In the genomic region with DNA sequence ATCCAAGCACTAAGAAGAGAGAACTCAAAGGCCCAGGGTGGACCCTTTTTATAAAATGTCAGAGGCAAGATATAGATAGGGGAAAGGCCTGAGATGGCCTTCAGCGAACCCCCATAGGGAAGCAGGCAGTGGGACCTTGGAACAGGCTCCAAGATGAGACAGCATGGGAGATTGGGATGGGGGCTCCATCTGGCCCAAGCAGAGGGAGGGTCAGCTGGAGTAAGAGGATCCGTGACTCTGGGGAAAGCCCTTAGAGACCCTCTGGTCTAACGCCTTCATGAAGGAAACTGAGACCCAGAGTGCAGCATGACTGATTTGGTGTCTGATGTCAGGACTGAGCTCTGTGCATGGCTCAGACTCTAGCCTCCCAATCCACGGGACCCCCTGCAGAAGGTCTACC, we compare ENCODE assay signal across 1 cellular context.
TF ChIP-seq lines count a peak whose summit lies in the region.

No MANE protein-coding gene starts in this region.

TF ChIP-seq in HepG2, 621 proteins besides CTCF, POLR2A, EP300 and RAD21 (continues in another document):
- no peak for TF ChIP-seq HMG20A (CRISPR knock-in tag; IDR thresholded peaks at IDR 0.05; ENCODE audit: borderline replicate concordance)
- TF ChIP-seq GATA4 (IDR thresholded peaks at IDR 0.05; ENCODE audit: borderline replicate concordance, low read depth) = no peak
- TF ChIP-seq TARDBP (CRISPR knock-in tag; IDR thresholded peaks at IDR 0.05) = no peak
- TF ChIP-seq, protein P1, sequence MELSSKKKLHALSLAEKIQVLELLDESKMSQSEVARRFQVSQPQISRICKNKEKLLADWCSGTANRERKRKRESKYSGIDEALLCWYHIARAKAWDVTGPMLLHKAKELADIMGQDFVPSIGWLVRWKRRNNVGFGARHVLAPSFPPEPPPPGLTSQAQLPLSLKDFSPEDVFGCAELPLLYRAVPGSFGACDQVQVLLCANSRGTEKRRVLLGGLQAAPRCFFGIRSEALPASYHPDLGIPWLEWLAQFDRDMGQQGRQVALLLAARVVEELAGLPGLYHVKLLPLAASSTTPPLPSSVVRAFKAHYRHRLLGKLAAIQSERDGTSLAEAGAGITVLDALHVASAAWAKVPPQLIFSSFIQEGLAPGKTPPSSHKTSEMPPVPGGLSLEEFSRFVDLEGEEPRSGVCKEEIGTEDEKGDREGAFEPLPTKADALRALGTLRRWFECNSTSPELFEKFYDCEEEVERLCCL (CRISPR knock-in tag; IDR thresholded peaks at IDR 0.05; ENCODE audit: borderline replicate concordance) = no peak
- TF ChIP-seq POLR2AphosphoS2 (IDR thresholded peaks at IDR 0.05; ENCODE audit: low read depth, low read length) = 0 out of 2 replicates have a peak, but pooled peaks have one; percentile 16
- no peak for TF ChIP-seq ZNF33A (CRISPR knock-in tag; IDR thresholded peaks at IDR 0.05; ENCODE audit: borderline replicate concordance)
- no peak for TF ChIP-seq ZNF382 (CRISPR knock-in tag; IDR thresholded peaks at IDR 0.05; ENCODE audit: borderline replicate concordance)
- TF ChIP-seq, protein P2, sequence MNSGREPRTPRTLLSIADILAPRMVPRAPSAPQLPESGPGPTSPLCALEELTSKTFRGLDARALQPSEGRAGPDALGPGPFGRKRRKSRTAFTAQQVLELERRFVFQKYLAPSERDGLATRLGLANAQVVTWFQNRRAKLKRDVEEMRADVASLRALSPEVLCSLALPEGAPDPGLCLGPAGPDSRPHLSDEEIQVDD (CRISPR knock-in tag; IDR thresholded peaks at IDR 0.05; ENCODE audit: borderline replicate concordance) = no peak
- TF ChIP-seq SOX6 (IDR thresholded peaks at IDR 0.05) = no peak
- TF ChIP-seq SOX6 (CRISPR knock-in tag; IDR thresholded peaks at IDR 0.05) = no peak
- no peak for TF ChIP-seq ZNF652 (CRISPR knock-in tag; IDR thresholded peaks at IDR 0.05; ENCODE audit: borderline replicate concordance, low read depth)
- no peak for TF ChIP-seq ZNF558 (CRISPR knock-in tag; IDR thresholded peaks at IDR 0.05; ENCODE audit: borderline replicate concordance)
- TF ChIP-seq, protein P3, sequence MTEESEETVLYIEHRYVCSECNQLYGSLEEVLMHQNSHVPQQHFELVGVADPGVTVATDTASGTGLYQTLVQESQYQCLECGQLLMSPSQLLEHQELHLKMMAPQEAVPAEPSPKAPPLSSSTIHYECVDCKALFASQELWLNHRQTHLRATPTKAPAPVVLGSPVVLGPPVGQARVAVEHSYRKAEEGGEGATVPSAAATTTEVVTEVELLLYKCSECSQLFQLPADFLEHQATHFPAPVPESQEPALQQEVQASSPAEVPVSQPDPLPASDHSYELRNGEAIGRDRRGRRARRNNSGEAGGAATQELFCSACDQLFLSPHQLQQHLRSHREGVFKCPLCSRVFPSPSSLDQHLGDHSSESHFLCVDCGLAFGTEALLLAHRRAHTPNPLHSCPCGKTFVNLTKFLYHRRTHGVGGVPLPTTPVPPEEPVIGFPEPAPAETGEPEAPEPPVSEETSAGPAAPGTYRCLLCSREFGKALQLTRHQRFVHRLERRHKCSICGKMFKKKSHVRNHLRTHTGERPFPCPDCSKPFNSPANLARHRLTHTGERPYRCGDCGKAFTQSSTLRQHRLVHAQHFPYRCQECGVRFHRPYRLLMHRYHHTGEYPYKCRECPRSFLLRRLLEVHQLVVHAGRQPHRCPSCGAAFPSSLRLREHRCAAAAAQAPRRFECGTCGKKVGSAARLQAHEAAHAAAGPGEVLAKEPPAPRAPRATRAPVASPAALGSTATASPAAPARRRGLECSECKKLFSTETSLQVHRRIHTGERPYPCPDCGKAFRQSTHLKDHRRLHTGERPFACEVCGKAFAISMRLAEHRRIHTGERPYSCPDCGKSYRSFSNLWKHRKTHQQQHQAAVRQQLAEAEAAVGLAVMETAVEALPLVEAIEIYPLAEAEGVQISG (CRISPR knock-in tag; IDR thresholded peaks at IDR 0.05) = no peak
- no peak for TF ChIP-seq HDAC1 (CRISPR knock-in tag; IDR thresholded peaks at IDR 0.05)
- TF ChIP-seq ZNF615 (CRISPR knock-in tag; IDR thresholded peaks at IDR 0.05; ENCODE audit: borderline replicate concordance) = no peak
- TF ChIP-seq, protein P4, sequence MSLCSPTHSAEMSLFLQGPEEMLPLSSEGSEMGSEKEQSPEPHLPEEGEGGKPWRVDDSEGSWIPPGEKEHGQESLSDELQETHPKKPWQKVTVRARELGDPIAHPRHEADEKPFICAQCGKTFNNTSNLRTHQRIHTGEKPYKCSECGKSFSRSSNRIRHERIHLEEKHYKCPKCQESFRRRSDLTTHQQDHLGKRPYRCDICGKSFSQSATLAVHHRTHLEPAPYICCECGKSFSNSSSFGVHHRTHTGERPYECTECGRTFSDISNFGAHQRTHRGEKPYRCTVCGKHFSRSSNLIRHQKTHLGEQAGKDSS (CRISPR knock-in tag; IDR thresholded peaks at IDR 0.05; ENCODE audit: borderline replicate concordance, low read depth) = no peak
- TF ChIP-seq GFI1 (CRISPR knock-in tag; IDR thresholded peaks at IDR 0.05; ENCODE audit: borderline replicate concordance) = no peak
- TF ChIP-seq ZMYM4 (CRISPR knock-in tag; IDR thresholded peaks at IDR 0.05) = no peak
- TF ChIP-seq, protein P5, sequence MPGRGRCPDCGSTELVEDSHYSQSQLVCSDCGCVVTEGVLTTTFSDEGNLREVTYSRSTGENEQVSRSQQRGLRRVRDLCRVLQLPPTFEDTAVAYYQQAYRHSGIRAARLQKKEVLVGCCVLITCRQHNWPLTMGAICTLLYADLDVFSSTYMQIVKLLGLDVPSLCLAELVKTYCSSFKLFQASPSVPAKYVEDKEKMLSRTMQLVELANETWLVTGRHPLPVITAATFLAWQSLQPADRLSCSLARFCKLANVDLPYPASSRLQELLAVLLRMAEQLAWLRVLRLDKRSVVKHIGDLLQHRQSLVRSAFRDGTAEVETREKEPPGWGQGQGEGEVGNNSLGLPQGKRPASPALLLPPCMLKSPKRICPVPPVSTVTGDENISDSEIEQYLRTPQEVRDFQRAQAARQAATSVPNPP (CRISPR knock-in tag; IDR thresholded peaks at IDR 0.05) = 0 out of 2 replicates have a peak, but pooled peaks have one; percentile 4
- no peak for TF ChIP-seq ZNF431 (CRISPR knock-in tag; IDR thresholded peaks at IDR 0.05; ENCODE audit: borderline replicate concordance, low read depth)
- TF ChIP-seq, protein P6, sequence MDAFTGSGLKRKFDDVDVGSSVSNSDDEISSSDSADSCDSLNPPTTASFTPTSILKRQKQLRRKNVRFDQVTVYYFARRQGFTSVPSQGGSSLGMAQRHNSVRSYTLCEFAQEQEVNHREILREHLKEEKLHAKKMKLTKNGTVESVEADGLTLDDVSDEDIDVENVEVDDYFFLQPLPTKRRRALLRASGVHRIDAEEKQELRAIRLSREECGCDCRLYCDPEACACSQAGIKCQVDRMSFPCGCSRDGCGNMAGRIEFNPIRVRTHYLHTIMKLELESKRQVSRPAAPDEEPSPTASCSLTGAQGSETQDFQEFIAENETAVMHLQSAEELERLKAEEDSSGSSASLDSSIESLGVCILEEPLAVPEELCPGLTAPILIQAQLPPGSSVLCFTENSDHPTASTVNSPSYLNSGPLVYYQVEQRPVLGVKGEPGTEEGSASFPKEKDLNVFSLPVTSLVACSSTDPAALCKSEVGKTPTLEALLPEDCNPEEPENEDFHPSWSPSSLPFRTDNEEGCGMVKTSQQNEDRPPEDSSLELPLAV (CRISPR knock-in tag; conservative IDR thresholded peaks at IDR 0.05; ENCODE audit: low read depth) = no peak
- TF ChIP-seq RXRA (CRISPR knock-in tag; IDR thresholded peaks at IDR 0.05) = no peak
- no peak for TF ChIP-seq ZNF20 (CRISPR knock-in tag; IDR thresholded peaks at IDR 0.05)
- TF ChIP-seq ZNF12 (CRISPR knock-in tag; IDR thresholded peaks at IDR 0.05) = no peak
- no peak for TF ChIP-seq FIP1L1 (IDR thresholded peaks at IDR 0.05; ENCODE audit: borderline replicate concordance, insufficient read depth, low read depth, low read length)
- no peak for TF ChIP-seq RELA (CRISPR knock-in tag; IDR thresholded peaks at IDR 0.05)
- no peak for TF ChIP-seq CHD4 (IDR thresholded peaks at IDR 0.05; ENCODE audit: borderline replicate concordance, low read length)
- TF ChIP-seq FOXC1 (CRISPR knock-in tag; IDR thresholded peaks at IDR 0.05; ENCODE audit: borderline replicate concordance) = no peak
- TF ChIP-seq SIX4 (CRISPR knock-in tag; IDR thresholded peaks at IDR 0.05) = no peak
- TF ChIP-seq, protein P7, sequence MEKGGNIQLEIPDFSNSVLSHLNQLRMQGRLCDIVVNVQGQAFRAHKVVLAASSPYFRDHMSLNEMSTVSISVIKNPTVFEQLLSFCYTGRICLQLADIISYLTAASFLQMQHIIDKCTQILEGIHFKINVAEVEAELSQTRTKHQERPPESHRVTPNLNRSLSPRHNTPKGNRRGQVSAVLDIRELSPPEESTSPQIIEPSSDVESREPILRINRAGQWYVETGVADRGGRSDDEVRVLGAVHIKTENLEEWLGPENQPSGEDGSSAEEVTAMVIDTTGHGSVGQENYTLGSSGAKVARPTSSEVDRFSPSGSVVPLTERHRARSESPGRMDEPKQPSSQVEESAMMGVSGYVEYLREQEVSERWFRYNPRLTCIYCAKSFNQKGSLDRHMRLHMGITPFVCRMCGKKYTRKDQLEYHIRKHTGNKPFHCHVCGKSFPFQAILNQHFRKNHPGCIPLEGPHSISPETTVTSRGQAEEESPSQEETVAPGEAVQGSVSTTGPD (CRISPR knock-in tag; IDR thresholded peaks at IDR 0.05) = 0 out of 2 replicates have a peak, but pooled peaks have one; percentile 34
- no peak for TF ChIP-seq PRMT3 (CRISPR knock-in tag; IDR thresholded peaks at IDR 0.05; ENCODE audit: borderline replicate concordance, low read depth)
- TF ChIP-seq, protein P8, sequence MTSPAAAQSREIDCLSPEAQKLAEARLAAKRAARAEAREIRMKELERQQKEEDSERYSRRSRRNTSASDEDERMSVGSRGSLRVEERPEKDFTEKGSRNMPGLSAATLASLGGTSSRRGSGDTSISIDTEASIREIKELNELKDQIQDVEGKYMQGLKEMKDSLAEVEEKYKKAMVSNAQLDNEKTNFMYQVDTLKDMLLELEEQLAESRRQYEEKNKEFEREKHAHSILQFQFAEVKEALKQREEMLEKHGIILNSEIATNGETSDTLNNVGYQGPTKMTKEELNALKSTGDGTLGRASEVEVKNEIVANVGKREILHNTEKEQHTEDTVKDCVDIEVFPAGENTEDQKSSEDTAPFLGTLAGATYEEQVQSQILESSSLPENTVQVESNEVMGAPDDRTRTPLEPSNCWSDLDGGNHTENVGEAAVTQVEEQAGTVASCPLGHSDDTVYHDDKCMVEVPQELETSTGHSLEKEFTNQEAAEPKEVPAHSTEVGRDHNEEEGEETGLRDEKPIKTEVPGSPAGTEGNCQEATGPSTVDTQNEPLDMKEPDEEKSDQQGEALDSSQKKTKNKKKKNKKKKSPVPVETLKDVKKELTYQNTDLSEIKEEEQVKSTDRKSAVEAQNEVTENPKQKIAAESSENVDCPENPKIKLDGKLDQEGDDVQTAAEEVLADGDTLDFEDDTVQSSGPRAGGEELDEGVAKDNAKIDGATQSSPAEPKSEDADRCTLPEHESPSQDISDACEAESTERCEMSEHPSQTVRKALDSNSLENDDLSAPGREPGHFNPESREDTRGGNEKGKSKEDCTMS (CRISPR knock-in tag; conservative IDR thresholded peaks at IDR 0.05) = no peak
- TF ChIP-seq ZBTB1 (CRISPR knock-in tag; IDR thresholded peaks at IDR 0.05; ENCODE audit: borderline replicate concordance) = no peak
- TF ChIP-seq ZFX (CRISPR knock-in tag; IDR thresholded peaks at IDR 0.05; ENCODE audit: low read depth) = 0 out of 2 replicates have a peak, but pooled peaks have one; percentile 15
- TF ChIP-seq, protein P9, sequence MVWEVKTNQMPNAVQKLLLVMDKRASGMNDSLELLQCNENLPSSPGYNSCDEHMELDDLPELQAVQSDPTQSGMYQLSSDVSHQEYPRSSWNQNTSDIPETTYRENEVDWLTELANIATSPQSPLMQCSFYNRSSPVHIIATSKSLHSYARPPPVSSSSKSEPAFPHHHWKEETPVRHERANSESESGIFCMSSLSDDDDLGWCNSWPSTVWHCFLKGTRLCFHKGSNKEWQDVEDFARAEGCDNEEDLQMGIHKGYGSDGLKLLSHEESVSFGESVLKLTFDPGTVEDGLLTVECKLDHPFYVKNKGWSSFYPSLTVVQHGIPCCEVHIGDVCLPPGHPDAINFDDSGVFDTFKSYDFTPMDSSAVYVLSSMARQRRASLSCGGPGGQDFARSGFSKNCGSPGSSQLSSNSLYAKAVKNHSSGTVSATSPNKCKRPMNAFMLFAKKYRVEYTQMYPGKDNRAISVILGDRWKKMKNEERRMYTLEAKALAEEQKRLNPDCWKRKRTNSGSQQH (CRISPR knock-in tag; IDR thresholded peaks at IDR 0.05; ENCODE audit: low read depth) = peak; percentile 65; the same call in 1 of the 2 replicates
- TF ChIP-seq NCOA2 (CRISPR knock-in tag; IDR thresholded peaks at IDR 0.05) = no peak
- TF ChIP-seq, protein P10, sequence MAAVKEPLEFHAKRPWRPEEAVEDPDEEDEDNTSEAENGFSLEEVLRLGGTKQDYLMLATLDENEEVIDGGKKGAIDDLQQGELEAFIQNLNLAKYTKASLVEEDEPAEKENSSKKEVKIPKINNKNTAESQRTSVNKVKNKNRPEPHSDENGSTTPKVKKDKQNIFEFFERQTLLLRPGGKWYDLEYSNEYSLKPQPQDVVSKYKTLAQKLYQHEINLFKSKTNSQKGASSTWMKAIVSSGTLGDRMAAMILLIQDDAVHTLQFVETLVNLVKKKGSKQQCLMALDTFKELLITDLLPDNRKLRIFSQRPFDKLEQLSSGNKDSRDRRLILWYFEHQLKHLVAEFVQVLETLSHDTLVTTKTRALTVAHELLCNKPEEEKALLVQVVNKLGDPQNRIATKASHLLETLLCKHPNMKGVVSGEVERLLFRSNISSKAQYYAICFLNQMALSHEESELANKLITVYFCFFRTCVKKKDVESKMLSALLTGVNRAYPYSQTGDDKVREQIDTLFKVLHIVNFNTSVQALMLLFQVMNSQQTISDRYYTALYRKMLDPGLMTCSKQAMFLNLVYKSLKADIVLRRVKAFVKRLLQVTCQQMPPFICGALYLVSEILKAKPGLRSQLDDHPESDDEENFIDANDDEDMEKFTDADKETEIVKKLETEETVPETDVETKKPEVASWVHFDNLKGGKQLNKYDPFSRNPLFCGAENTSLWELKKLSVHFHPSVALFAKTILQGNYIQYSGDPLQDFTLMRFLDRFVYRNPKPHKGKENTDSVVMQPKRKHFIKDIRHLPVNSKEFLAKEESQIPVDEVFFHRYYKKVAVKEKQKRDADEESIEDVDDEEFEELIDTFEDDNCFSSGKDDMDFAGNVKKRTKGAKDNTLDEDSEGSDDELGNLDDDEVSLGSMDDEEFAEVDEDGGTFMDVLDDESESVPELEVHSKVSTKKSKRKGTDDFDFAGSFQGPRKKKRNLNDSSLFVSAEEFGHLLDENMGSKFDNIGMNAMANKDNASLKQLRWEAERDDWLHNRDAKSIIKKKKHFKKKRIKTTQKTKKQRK (IDR thresholded peaks at IDR 0.05; ENCODE audit: low read length) = no peak
- no peak for TF ChIP-seq ZNF547 (CRISPR knock-in tag; IDR thresholded peaks at IDR 0.05)
- no peak for TF ChIP-seq FOSL1 (CRISPR knock-in tag; IDR thresholded peaks at IDR 0.05; ENCODE audit: borderline replicate concordance)
